ENCODE assay signal across 28 cellular contexts in the genomic region with DNA sequence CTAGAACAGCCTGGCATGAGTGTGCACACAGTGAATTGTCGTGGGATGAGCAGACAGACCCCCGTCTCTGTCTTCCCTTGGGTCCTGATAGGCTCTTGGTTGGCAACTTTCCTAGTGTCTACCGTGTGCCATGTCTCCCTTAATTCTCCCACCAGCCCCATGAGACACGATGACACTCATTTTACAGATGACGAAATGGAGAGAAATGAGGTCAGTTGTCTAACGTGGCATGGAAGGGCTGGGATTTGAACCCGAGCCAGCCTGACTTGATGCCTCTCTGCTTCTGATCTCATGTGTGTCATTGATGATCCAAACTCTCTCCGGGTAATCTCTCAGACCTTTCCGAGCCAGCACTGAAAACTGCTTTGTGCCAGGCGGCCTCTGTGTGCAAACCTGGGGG. TPM values are rescaled to one million over a fixed set of nuclear protein-coding genes. Genes with fewer than 3 reads are reported as not detected.
"Had no signal": no experiment of that assay in that cellular context is flagged by ENCODE, and none has a peak within 500 bp of the region (broad histone marks: within the 10 kb centered on the region; RNA-seq: fewer than 3 reads in every experiment).

No MANE protein-coding gene starts in this region.

- H3K27ac Mint-ChIP-seq: activated CD4-positive, alpha-beta memory T cell treated with anti-CD3 and anti-CD28 coated beads for 36 hours; activated CD4-positive, alpha-beta T cell treated with anti-CD3 and anti-CD28 coated beads, Interleukin-2, amount 10 ng/mL, durations not matched to agents 24 days and 14 days; activated naive CD4-positive, alpha-beta T cell treated with anti-CD3 and anti-CD28 coated beads for 36 hours; activated naive CD8-positive, alpha-beta T cell treated with anti-CD3 and anti-CD28 coated beads for 36 hours; activated T-helper 17 cell treated with anti-CD3 and anti-CD28 coated beads, Interleukin-2, amount 50 U/mL, for 72 hours had no signal

- H3K9me3 ChIP-seq: SJCRH30, SK-N-SH had no signal

- H3K4me2 ChIP-seq: SK-N-SH had no signal

- ATAC-seq: activated T-helper 17 cell treated with anti-CD3 and anti-CD28 coated beads, Interleukin-2, amount 50 U/mL, for 72 hours had no signal

- H3K9me3 Mint-ChIP-seq: activated CD4-positive, alpha-beta memory T cell treated with anti-CD3 and anti-CD28 coated beads for 36 hours; activated CD4-positive, alpha-beta T cell treated with anti-CD3 and anti-CD28 coated beads, Interleukin-2, amount 10 ng/mL, durations not matched to agents 24 days and 14 days; activated naive CD4-positive, alpha-beta T cell treated with anti-CD3 and anti-CD28 coated beads for 36 hours; activated naive CD8-positive, alpha-beta T cell treated with anti-CD3 and anti-CD28 coated beads for 36 hours; activated T-helper 17 cell treated with anti-CD3 and anti-CD28 coated beads, Interleukin-2, amount 50 U/mL, for 72 hours had no signal

- H3K9ac ChIP-seq: SK-N-SH had no signal

- H3K27ac ChIP-seq: brain microvascular endothelial cell, SJCRH30 had no signal

- H3K27me3 Mint-ChIP-seq: activated CD4-positive, alpha-beta memory T cell treated with anti-CD3 and anti-CD28 coated beads for 36 hours; activated CD4-positive, alpha-beta T cell treated with anti-CD3 and anti-CD28 coated beads, Interleukin-2, amount 10 ng/mL, durations not matched to agents 24 days and 14 days; activated naive CD8-positive, alpha-beta T cell treated with anti-CD3 and anti-CD28 coated beads for 36 hours; activated T-helper 17 cell treated with anti-CD3 and anti-CD28 coated beads, Interleukin-2, amount 50 U/mL, for 72 hours had no signal

- H3K36me3 ChIP-seq: brain microvascular endothelial cell, SJCRH30 had no signal

- DNase-seq: activated CD4-positive, alpha-beta memory T cell treated with anti-CD3 and anti-CD28 coated beads for 36 hours; activated CD4-positive, alpha-beta T cell treated with anti-CD3 and anti-CD28 coated beads, Interleukin-2, amount 10 ng/mL, durations not matched to agents 24 days and 14 days; activated CD4-positive, CD25-positive, alpha-beta regulatory T cell treated with anti-CD3 and anti-CD28 coated beads, Interleukin-2, amount 50 U/mL, for 72 hours; activated CD8-positive, alpha-beta memory T cell treated with anti-CD3 and anti-CD28 coated beads for 24 hours; activated gamma-delta T cell; activated naive CD4-positive, alpha-beta T cell treated with anti-CD3 and anti-CD28 coated beads for 36 hours; activated naive CD8-positive, alpha-beta T cell treated with anti-CD3 and anti-CD28 coated beads for 36 hours; activated T-cell treated with anti-CD3 and anti-CD28 coated beads for 4 hours; activated T-cell treated with anti-CD3 and anti-CD28 coated beads, Interleukin-2, amount 50 U/mL, for 48 hours; brain microvascular endothelial cell; cerebellar nuclear complex; MM.1S; NCI-H1105 treated with DMSO at 0.1 percent for 48 hours; NCI-H1436 treated with DMSO at 0.1 percent for 48 hours; NCI-H345; NCI-H510A; NCI-H526 treated with DMSO at 0.1 percent for 48 hours; NCI-H82; Right ventricle myocardium superior; RPMI8226; SJCRH30; SK-N-SH; T-helper 1 cell had no signal

- H3K27me3 ChIP-seq: brain microvascular endothelial cell, SJCRH30 had no signal

- H3K4me1 Mint-ChIP-seq: activated CD4-positive, alpha-beta T cell treated with anti-CD3 and anti-CD28 coated beads, Interleukin-2, amount 10 ng/mL, durations not matched to agents 24 days and 14 days; activated naive CD8-positive, alpha-beta T cell treated with anti-CD3 and anti-CD28 coated beads for 36 hours had no signal

- FAIRE-seq: colon had no signal

- H3K4me3 ChIP-seq: SJCRH30 had no signal

- H3K4me1 ChIP-seq: SJCRH30 had no signal

- H3K4me3 Mint-ChIP-seq: activated CD4-positive, alpha-beta memory T cell treated with anti-CD3 and anti-CD28 coated beads for 36 hours; activated CD4-positive, alpha-beta T cell treated with anti-CD3 and anti-CD28 coated beads, Interleukin-2, amount 10 ng/mL, durations not matched to agents 24 days and 14 days; activated naive CD4-positive, alpha-beta T cell treated with anti-CD3 and anti-CD28 coated beads for 36 hours; activated naive CD8-positive, alpha-beta T cell treated with anti-CD3 and anti-CD28 coated beads for 36 hours; activated T-helper 17 cell treated with anti-CD3 and anti-CD28 coated beads, Interleukin-2, amount 50 U/mL, for 72 hours had no signal

RNA-seq across cellular contexts. Expression of gene KLK14, which starts 8.4 kb away (rescaled TPM):
- total RNA-seq: SJCRH30 had no signal

RNA-seq across cellular contexts. Expression of gene KLK13, which starts 26.2 kb away (rescaled TPM):
- total RNA-seq: activated CD4-positive, alpha-beta memory T cell treated with anti-CD3 and anti-CD28 coated beads for 36 hours; activated CD4-positive, alpha-beta T cell treated with anti-CD3 and anti-CD28 coated beads, Interleukin-2, amount 10 ng/mL, durations not matched to agents 24 days and 14 days; activated naive CD4-positive, alpha-beta T cell treated with anti-CD3 and anti-CD28 coated beads for 36 hours; activated naive CD8-positive, alpha-beta T cell treated with anti-CD3 and anti-CD28 coated beads for 36 hours; activated T-helper 17 cell treated with anti-CD3 and anti-CD28 coated beads, Interleukin-2, amount 50 U/mL, for 72 hours; cardiac septum; OCI-LY7; Right ventricle myocardium superior; SJCRH30; T-helper 2 cell treated with Interferon-gamma antibody and Interleukin-4, amounts not matched to agents 100 ng/mL and 5 ng/mL, for 36 hours had no signal
- polyA plus RNA-seq: SK-N-SH had no signal

RNA-seq across cellular contexts. Expression of gene SIGLEC9, which starts 33.6 kb away (rescaled TPM):
- total RNA-seq: OCI-LY7, SJCRH30 had no signal
- polyA plus RNA-seq: SK-N-SH had no signal

RNA-seq across cellular contexts. Expression of gene SIGLEC7, which starts 51.0 kb away (rescaled TPM):
- total RNA-seq: activated CD4-positive, alpha-beta memory T cell treated with anti-CD3 and anti-CD28 coated beads for 36 hours; activated CD4-positive, alpha-beta T cell treated with anti-CD3 and anti-CD28 coated beads, Interleukin-2, amount 10 ng/mL, durations not matched to agents 24 days and 14 days; activated naive CD4-positive, alpha-beta T cell treated with anti-CD3 and anti-CD28 coated beads for 36 hours; activated naive CD8-positive, alpha-beta T cell treated with anti-CD3 and anti-CD28 coated beads for 36 hours; activated T-helper 17 cell treated with anti-CD3 and anti-CD28 coated beads, Interleukin-2, amount 50 U/mL, for 72 hours; OCI-LY7; SJCRH30; T-helper 2 cell treated with Interferon-gamma antibody and Interleukin-4, amounts not matched to agents 100 ng/mL and 5 ng/mL, for 36 hours had no signal
- polyA plus RNA-seq: SK-N-SH had no signal
